In genomic region chr15:65782096-65782495, GRCh38 we compare ENCODE assay signal across 24 cellular contexts.
"Had no signal": no experiment of that assay in that cellular context is flagged by ENCODE, and none has a peak within 500 bp of the region (broad histone marks: within the 10 kb centered on the region; RNA-seq: fewer than 3 reads in every experiment).

No MANE protein-coding gene starts in this region.

- H3K4me3 Mint-ChIP-seq: mesothelial cell of epicardium; naive B cell; natural killer cell treated with Interleukin-12 subunit alpha and Interleukin-12 subunit beta and Interleukin-15 and Interleukin-18, amount 100 ng/mL, for 72 hours; stimulated activated effector memory CD8-positive, alpha-beta T cell treated with anti-CD3 and anti-CD28 coated beads, Interleukin-12 subunit alpha, Interleukin-12 subunit beta, amount 100 ng/mL, for 72 hours; stimulated activated naive CD8-positive, alpha-beta T cell treated with anti-CD3 and anti-CD28 coated beads, Interleukin-15, Interleukin-2, amounts not matched to agents 100 ng/mL and 50 ng/mL, for 24 hours had no signal

- H3K9me3 ChIP-seq: left ventricle myocardium inferior, ovary, right atrium auricular region, right lobe of liver, suprapubic skin, thoracic aorta, tibial artery, upper lobe of right lung had no signal

- H3K4me3 ChIP-seq: hepatocyte, left ventricle myocardium inferior, lung, ovary, right atrium auricular region, right lobe of liver, skin epidermis, suprapubic skin, thoracic aorta, tibial artery, upper lobe of right lung had no signal

- H3K36me3 ChIP-seq: ovary, right atrium auricular region, right lobe of liver, suprapubic skin, thoracic aorta, tibial artery had no signal

- FAIRE-seq: urothelium cell line had no signal

- H3K4me1 ChIP-seq: right atrium auricular region, tibial artery had no signal

- H3K27me3 Mint-ChIP-seq: naive B cell; natural killer cell treated with Interleukin-12 subunit alpha and Interleukin-12 subunit beta and Interleukin-15 and Interleukin-18, amount 100 ng/mL, for 72 hours; progenitor cell of endocrine pancreas; stimulated activated naive CD8-positive, alpha-beta T cell treated with anti-CD3 and anti-CD28 coated beads, Interleukin-15, Interleukin-2, amounts not matched to agents 100 ng/mL and 50 ng/mL, for 24 hours had no signal

- H3K4me2 ChIP-seq: hepatocyte had no signal

- ATAC-seq: natural killer cell treated with Interleukin-12 subunit alpha and Interleukin-12 subunit beta and Interleukin-15 and Interleukin-18, amount 100 ng/mL, for 72 hours; right lobe of liver; stimulated activated effector memory CD8-positive, alpha-beta T cell treated with anti-CD3 and anti-CD28 coated beads, Interleukin-12 subunit alpha, Interleukin-12 subunit beta, amount 100 ng/mL, for 72 hours; upper lobe of right lung had no signal

- H3K27me3 ChIP-seq: hepatocyte, ovary, right atrium auricular region, right lobe of liver, suprapubic skin, tibial artery, upper lobe of right lung had no signal

- H3K27ac ChIP-seq: hepatocyte, left ventricle myocardium inferior, ovary, right atrium auricular region, right lobe of liver, skin epidermis, suprapubic skin, thoracic aorta, tibial artery, upper lobe of right lung had no signal

- H3K9me3 Mint-ChIP-seq: mesothelial cell of epicardium; naive B cell; natural killer cell treated with Interleukin-12 subunit alpha and Interleukin-12 subunit beta and Interleukin-15 and Interleukin-18, amount 100 ng/mL, for 72 hours; stimulated activated effector memory CD8-positive, alpha-beta T cell treated with anti-CD3 and anti-CD28 coated beads, Interleukin-12 subunit alpha, Interleukin-12 subunit beta, amount 100 ng/mL, for 72 hours; stimulated activated naive CD8-positive, alpha-beta T cell treated with anti-CD3 and anti-CD28 coated beads, Interleukin-15, Interleukin-2, amounts not matched to agents 100 ng/mL and 50 ng/mL, for 24 hours had no signal

- DNase-seq: islet precursor cell; left ventricle myocardium inferior; mesendoderm; naive B cell; ovary; right lobe of liver; stimulated activated CD4-positive, alpha-beta T cell treated with anti-CD3 and anti-CD28 coated beads, Interleukin-12 subunit alpha, Interleukin-12 subunit beta, amount 100 ng/mL, for 4 hours; stimulated activated CD4-positive, alpha-beta T cell treated with anti-CD3 and anti-CD28 coated beads, Interleukin-4, amount 100 ng/mL, for 24 hours; stimulated activated naive CD4-positive, alpha-beta T cell; tibial artery; trophoblast cell; upper lobe of right lung had no signal

- H2AFZ ChIP-seq: hepatocyte had no signal

- H3K27ac Mint-ChIP-seq: mesothelial cell of epicardium; naive B cell; natural killer cell treated with Interleukin-12 subunit alpha and Interleukin-12 subunit beta and Interleukin-15 and Interleukin-18, amount 100 ng/mL, for 72 hours; progenitor cell of endocrine pancreas; stimulated activated effector memory CD8-positive, alpha-beta T cell treated with anti-CD3 and anti-CD28 coated beads, Interleukin-12 subunit alpha, Interleukin-12 subunit beta, amount 100 ng/mL, for 72 hours; stimulated activated naive CD8-positive, alpha-beta T cell treated with anti-CD3 and anti-CD28 coated beads, Interleukin-15, Interleukin-2, amounts not matched to agents 100 ng/mL and 50 ng/mL, for 24 hours had no signal
